Comparison of ENCODE assay signal across 20 cellular contexts in genomic region chr9:9214052-9214451, GRCh38.
DNase-seq lines count a peak whose midpoint lies in the region; ATAC-seq and TF ChIP-seq lines count a peak whose summit lies in the region.
"Had no signal": no experiment of that assay in that cellular context is flagged by ENCODE, and none has a peak within 500 bp of the region (broad histone marks: within the 10 kb centered on the region; RNA-seq: fewer than 3 reads in every experiment).

No MANE protein-coding gene starts in this region.

- TF ChIP-seq EP300 in SK-N-SH (IDR thresholded peaks at IDR 0.05; ENCODE audit: borderline replicate concordance in 1 of 2, low read depth in 1 of 2, low read length in 1 of 2) = peak in 1 of 2 experiments; percentile 84; a peak in 2 of 4 replicates

- ATAC-seq in SK-N-SH treated with all-trans-retinoic acid at 6 μM for 48 hours = no peak
- no peak for ATAC-seq in GM19455 (IDR thresholded peaks at IDR 0.05; ENCODE audit: unreplicated experiment)
- ATAC-seq in mucosa of descending colon = no peak
- ATAC-seq: PC-3 had no signal

- H3K4me1 Mint-ChIP-seq in glutamatergic neuron (ENCODE audit: low read depth, unreplicated experiment) = peaks cover 51% of the 10 kb centered on the region
- no peaks in the 10 kb centered on the region for H3K4me1 Mint-ChIP-seq in T-helper 2 cell treated with Interferon-gamma antibody and Interleukin-4, amounts not matched to agents 5 μg/mL and 100 μg/mL, for 36 hours (ENCODE audit: low read depth)
- H3K4me1 Mint-ChIP-seq: CD4-positive, CD25-positive, alpha-beta regulatory T cell had no signal

- no peaks in the 10 kb centered on the region for H3K27me3 ChIP-seq in SK-N-SH (ENCODE audit: insufficient read depth)
- H3K27me3 ChIP-seq: BE2C had no signal

- peak; percentile 49 for DNase-seq in SK-N-SH
- peak; percentile 39 for DNase-seq in NCI-H774 (lab: John Stamatoyannopoulos, UW)
- peak; percentile 58 for DNase-seq in glutamatergic neuron
- DNase-seq in activated gamma-delta T cell treated with Interleukin-2 at 50 U/mL for 16 hours = no peak
- no peak for DNase-seq in mucosa of descending colon
- DNase-seq in T-helper 2 cell treated with Interferon-gamma antibody and Interleukin-4, amounts not matched to agents 5 μg/mL and 100 μg/mL, for 36 hours (ENCODE audit: low spot score) = no peak
- DNase-seq: BE2C; Caco-2; CD4-positive, CD25-positive, alpha-beta regulatory T cell; DMS153; EL; KBM-7; NCI-H1436; NCI-H524 treated with DMSO at 0.1 percent for 48 hours; PC-3; RPMI8226; SHP77 treated with DMSO at 0.1 percent for 48 hours had no signal

- peak overlapping the region; percentile 74 for H3K4me3 Mint-ChIP-seq in glutamatergic neuron (ENCODE audit: unreplicated experiment)
- no peak overlapping the region for H3K4me3 Mint-ChIP-seq in T-helper 2 cell treated with Interferon-gamma antibody and Interleukin-4, amounts not matched to agents 5 μg/mL and 100 μg/mL, for 36 hours
- H3K4me3 Mint-ChIP-seq: CD4-positive, CD25-positive, alpha-beta regulatory T cell; T-helper 1 cell treated with Interleukin-12 subunit alpha and Interleukin-12 subunit beta and Interleukin-4 antibody, amounts not matched to agents 30 μg/mL and 1 μg/mL, for 36 hours had no signal

- H3K36me3 Mint-ChIP-seq in glutamatergic neuron (ENCODE audit: unreplicated experiment) = no peaks in the 10 kb centered on the region
- H3K36me3 Mint-ChIP-seq in T-helper 2 cell treated with Interferon-gamma antibody and Interleukin-4, amounts not matched to agents 5 μg/mL and 100 μg/mL, for 36 hours (ENCODE audit: low read depth) = no peaks in the 10 kb centered on the region
- H3K36me3 Mint-ChIP-seq: CD4-positive, CD25-positive, alpha-beta regulatory T cell had no signal

- H3K4me2 ChIP-seq in SK-N-SH = no peak overlapping the region

- H3K4me1 ChIP-seq in SK-N-SH (ENCODE audit: control insufficient read depth in 1 of 2, insufficient read depth in 2 of 2, low read depth in 1 of 2, low read length in 1 of 2) (peaks cover 0 to 6% of the 10 kb centered on the region in 2 experiments; a peak in 2 of 4 replicates), mucosa of descending colon (ENCODE audit: low read depth) (no peaks in the 10 kb centered on the region)
- H3K4me1 ChIP-seq: BE2C, Caco-2 had no signal

- TF ChIP-seq RAD21 in SK-N-SH (IDR thresholded peaks at IDR 0.05; ENCODE audit: low read length) = 0 out of 2 replicates have a peak, but pooled peaks have one; percentile 23

- H3F3A ChIP-seq in SK-N-SH (replicated peaks; ENCODE audit: insufficient read depth) = no peaks in the 10 kb centered on the region

- 18% methylated on average over 5 of the region's 5 CpGs for WGBS in SK-N-SH (ENCODE audit: low lambda C conversion rate)

- H3K9me3 Mint-ChIP-seq in glutamatergic neuron (ENCODE audit: unreplicated experiment) = peaks cover 5% of the 10 kb centered on the region
- H3K9me3 Mint-ChIP-seq in T-helper 2 cell treated with Interferon-gamma antibody and Interleukin-4, amounts not matched to agents 5 μg/mL and 100 μg/mL, for 36 hours = no peaks in the 10 kb centered on the region
- H3K9me3 Mint-ChIP-seq: T-helper 1 cell treated with Interleukin-12 subunit alpha and Interleukin-12 subunit beta and Interleukin-4 antibody, amounts not matched to agents 30 μg/mL and 1 μg/mL, for 36 hours had no signal

- H3K36me3 ChIP-seq in SK-N-SH (replicated peaks in 1 of 2; ENCODE audit: control insufficient read depth in 1 of 2, insufficient read depth in 2 of 2, low read length in 1 of 2) (no peaks in the 10 kb centered on the region), mucosa of descending colon (ENCODE audit: low read depth) (no peaks in the 10 kb centered on the region)
- H3K36me3 ChIP-seq: BE2C had no signal

- POLR2A ChIA-PET in SK-N-SH (lab: Yijun Ruan, JAX) = no interaction called here

- H3K27me3 Mint-ChIP-seq in glutamatergic neuron (ENCODE audit: unreplicated experiment) = peaks cover 6% of the 10 kb centered on the region
- H3K27me3 Mint-ChIP-seq in T-helper 2 cell treated with Interferon-gamma antibody and Interleukin-4, amounts not matched to agents 5 μg/mL and 100 μg/mL, for 36 hours (ENCODE audit: low read depth) = no peaks in the 10 kb centered on the region
- H3K27me3 Mint-ChIP-seq: CD4-positive, CD25-positive, alpha-beta regulatory T cell had no signal

- no peaks in the 10 kb centered on the region for H4K20me1 ChIP-seq in SK-N-SH (ENCODE audit: insufficient read depth)

- CTCF ChIA-PET in SK-N-SH (lab: Yijun Ruan, JAX) = interaction anchor here (1.0 to 1.5 kb wide), 3 partner anchors 19 to 22 kb away, joined by 3 to 5 read pairs (median 4); no protein-coding TSS in a partner anchor

- H3K27ac Mint-ChIP-seq in glutamatergic neuron (ENCODE audit: unreplicated experiment) = peak overlapping the region; percentile 97
- no peak overlapping the region for H3K27ac Mint-ChIP-seq in T-helper 2 cell treated with Interferon-gamma antibody and Interleukin-4, amounts not matched to agents 5 μg/mL and 100 μg/mL, for 36 hours
- H3K27ac Mint-ChIP-seq: CD4-positive, CD25-positive, alpha-beta regulatory T cell; T-helper 1 cell treated with Interleukin-12 subunit alpha and Interleukin-12 subunit beta and Interleukin-4 antibody, amounts not matched to agents 30 μg/mL and 1 μg/mL, for 36 hours had no signal

- H3K79me2 ChIP-seq in SK-N-SH (ENCODE audit: insufficient read depth) = no peaks in the 10 kb centered on the region

- H3K27ac ChIP-seq in SK-N-SH (ENCODE audit: low read depth in 2 of 2, low read length in 1 of 2) = peak overlapping the region in 1 of 2 experiments; percentile 68; a peak in 1 of 4 replicates

- TF ChIP-seq CTCF in SK-N-SH (IDR thresholded peaks at IDR 0.05) (no peak), glutamatergic neuron (IDR thresholded peaks at IDR 0.05; ENCODE audit: partially characterized antibody, unreplicated experiment) (no peak), mucosa of descending colon (IDR thresholded peaks at IDR 0.05) (no peak)

- H3K9me2 ChIP-seq in SK-N-SH = no peaks in the 10 kb centered on the region

- H2AFZ ChIP-seq in SK-N-SH (ENCODE audit: low read depth) = no peak overlapping the region

- H3K4me3 ChIP-seq in SK-N-SH (ENCODE audit: low read depth in 2 of 2, low read length in 1 of 2) (no peak overlapping the region), mucosa of descending colon (no peak overlapping the region)

- no peak overlapping the region for H3K9ac ChIP-seq in SK-N-SH

- H3K9me3 ChIP-seq in SK-N-SH (no peaks in the 10 kb centered on the region), mucosa of descending colon (no peaks in the 10 kb centered on the region)
- H3K9me3 ChIP-seq: BE2C, Caco-2 had no signal

- intact Hi-C loops in mucosa of descending colon (cut with DNase I, micrococcal nuclease) = no loop called here

TF ChIP-seq in SK-N-SH, 30 proteins besides CTCF, POLR2A, EP300 and RAD21 (continues in another document):
- TF ChIP-seq EZH2phosphoT487 (IDR thresholded peaks at IDR 0.05; ENCODE audit: borderline replicate concordance, low read depth) (no peak), PBX3 (IDR thresholded peaks at IDR 0.05) (no peak), CHD2 (IDR thresholded peaks at IDR 0.05; ENCODE audit: low read length, partially characterized antibody) (peak; percentile 79), IRF3 (IDR thresholded peaks at IDR 0.05; ENCODE audit: low read depth, low read length) (no peak), POLR2AphosphoS5 (IDR thresholded peaks at IDR 0.05; ENCODE audit: low read depth, low read length) (no peak)

TF ChIP-seq in SK-N-SH treated with all-trans-retinoic acid at 6 μM for 48 hours, 23 proteins besides CTCF, POLR2A, EP300 and RAD21 (continues in another document):
- TF ChIP-seq ZC3H10 (CRISPR knock-in tag; IDR thresholded peaks at IDR 0.05) (no peak), BACH2 (CRISPR knock-in tag; IDR thresholded peaks at IDR 0.05; ENCODE audit: borderline replicate concordance) (no peak), CSDC2 (CRISPR knock-in tag; IDR thresholded peaks at IDR 0.05) (no peak), RARB (CRISPR knock-in tag; IDR thresholded peaks at IDR 0.05) (no peak), ISL1 (CRISPR knock-in tag; IDR thresholded peaks at IDR 0.05) (no peak), GLIS3 (CRISPR knock-in tag; IDR thresholded peaks at IDR 0.05) (no peak), ZFP30 (CRISPR knock-in tag; IDR thresholded peaks at IDR 0.05) (no peak), TOX (CRISPR knock-in tag; IDR thresholded peaks at IDR 0.05; ENCODE audit: borderline replicate concordance) (no peak), CSRNP3 (CRISPR knock-in tag; IDR thresholded peaks at IDR 0.05) (no peak)
- TF ChIP-seq, protein P1, sequence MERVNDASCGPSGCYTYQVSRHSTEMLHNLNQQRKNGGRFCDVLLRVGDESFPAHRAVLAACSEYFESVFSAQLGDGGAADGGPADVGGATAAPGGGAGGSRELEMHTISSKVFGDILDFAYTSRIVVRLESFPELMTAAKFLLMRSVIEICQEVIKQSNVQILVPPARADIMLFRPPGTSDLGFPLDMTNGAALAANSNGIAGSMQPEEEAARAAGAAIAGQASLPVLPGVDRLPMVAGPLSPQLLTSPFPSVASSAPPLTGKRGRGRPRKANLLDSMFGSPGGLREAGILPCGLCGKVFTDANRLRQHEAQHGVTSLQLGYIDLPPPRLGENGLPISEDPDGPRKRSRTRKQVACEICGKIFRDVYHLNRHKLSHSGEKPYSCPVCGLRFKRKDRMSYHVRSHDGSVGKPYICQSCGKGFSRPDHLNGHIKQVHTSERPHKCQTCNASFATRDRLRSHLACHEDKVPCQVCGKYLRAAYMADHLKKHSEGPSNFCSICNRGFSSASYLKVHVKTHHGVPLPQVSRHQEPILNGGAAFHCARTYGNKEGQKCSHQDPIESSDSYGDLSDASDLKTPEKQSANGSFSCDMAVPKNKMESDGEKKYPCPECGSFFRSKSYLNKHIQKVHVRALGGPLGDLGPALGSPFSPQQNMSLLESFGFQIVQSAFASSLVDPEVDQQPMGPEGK (CRISPR knock-in tag; IDR thresholded peaks at IDR 0.05; ENCODE audit: borderline replicate concordance) = no peak

Comparison
In these comparisons a context has a peak if more than half of its experiments do, and no peak if none do; other contexts are left out.
1. DNase-seq: peak in SK-N-SH (single experiment), NCI-H774 (single experiment) and glutamatergic neuron (single experiment); none in activated gamma-delta T cell treated with Interleukin-2 at 50 U/mL for 16 hours (single experiment), mucosa of descending colon (0 of 3) and T-helper 2 cell treated with Interferon-gamma antibody and Interleukin-4, amounts not matched to agents 5 μg/mL and 100 μg/mL, for 36 hours (single experiment).